Comparison of ENCODE assay signal across 8 cellular contexts in the genomic region with DNA sequence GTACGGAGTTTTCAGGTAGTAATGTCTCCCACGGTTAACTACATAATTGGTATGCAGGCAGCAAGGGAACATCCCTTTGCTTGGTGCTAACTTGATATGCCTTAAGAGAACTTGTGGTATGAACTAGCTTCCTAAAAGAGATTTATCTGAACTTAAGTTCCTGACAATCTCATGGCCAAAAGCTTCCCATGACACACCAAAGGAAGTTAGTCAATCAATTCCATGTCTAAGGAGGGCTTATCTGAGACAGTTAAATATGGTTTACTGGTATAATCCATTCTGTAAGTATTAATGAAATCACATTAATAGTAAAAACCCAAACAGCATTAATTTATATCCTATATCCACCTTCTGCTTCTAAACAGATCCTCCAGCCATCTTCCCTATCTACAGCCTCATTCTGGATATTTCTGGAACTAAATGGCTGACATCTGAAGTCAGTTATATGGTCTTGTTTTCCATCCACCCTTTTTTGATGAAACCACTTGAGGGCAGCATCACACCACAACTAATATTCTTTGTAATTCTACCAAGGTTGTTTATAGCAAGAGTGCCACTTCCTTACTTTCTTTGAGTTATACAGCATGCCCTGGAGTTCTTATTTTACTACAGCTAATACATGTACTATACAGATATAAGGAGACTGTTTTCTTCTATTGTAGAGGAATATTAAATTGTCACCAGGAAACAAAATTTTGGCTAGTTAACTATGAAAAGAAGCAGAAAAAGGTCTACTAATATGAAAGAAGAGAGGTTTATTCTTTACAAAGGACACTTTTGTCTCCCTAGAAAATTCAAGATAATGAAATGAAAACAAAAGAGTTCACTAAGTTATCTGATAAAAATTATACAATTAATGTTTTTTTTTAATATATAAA. TPM values are rescaled to one million over a fixed set of nuclear protein-coding genes. Genes with fewer than 3 reads are reported as not detected.
DNase-seq lines count a peak whose midpoint lies in the region; ATAC-seq and TF ChIP-seq lines count a peak whose summit lies in the region.

No MANE protein-coding gene starts in this region.

- H3K36me3 Mint-ChIP-seq in activated CD4-positive, alpha-beta T cell treated with anti-CD3 and anti-CD28 coated beads, Interleukin-2, amount 10 ng/mL, durations not matched to agents 7 days and 5 days (ENCODE audit: low read depth) = no peaks in the 10 kb centered on the region
- H3K36me3 Mint-ChIP-seq in neural progenitor cell = no peaks in the 10 kb centered on the region

- intact Hi-C loops in vagina (cut with DNase I) = loop anchor here (5.0 kb wide), 1 partner anchor 317 kb away; no protein-coding TSS in a partner anchor

- H2AFZ ChIP-seq in neural progenitor cell (replicated peaks) = no peak overlapping the region

- H3K27ac Mint-ChIP-seq in activated CD4-positive, alpha-beta T cell treated with anti-CD3 and anti-CD28 coated beads, Interleukin-2, amount 10 ng/mL, durations not matched to agents 7 days and 5 days = no peak overlapping the region
- H3K27ac Mint-ChIP-seq in neural progenitor cell = no peak overlapping the region

- CTCF ChIA-PET in activated CD4-positive, alpha-beta T cell treated with anti-CD3 and anti-CD28 coated beads, Interleukin-2, amount 10 ng/mL, durations not matched to agents 7 days and 5 days (lab: Charles Lee) = interaction anchor here (0.8 to 2.2 kb wide), 5 partner anchors 9 to 338 kb away, joined by 3 to 6 read pairs (median 4); no protein-coding TSS in a partner anchor

- H3K4me3 ChIP-seq in GM06990 (replicated peaks; ENCODE audit: low read depth, low read length) = no peak overlapping the region
- no peak overlapping the region for H3K4me3 ChIP-seq in fibroblast of mammary gland (ENCODE audit: control insufficient read depth, low read depth, low read length)
- H3K4me3 ChIP-seq in neural progenitor cell = no peak overlapping the region
- no peak overlapping the region for H3K4me3 ChIP-seq in vagina

- no peaks in the 10 kb centered on the region for H3K9me3 Mint-ChIP-seq in activated CD4-positive, alpha-beta T cell treated with anti-CD3 and anti-CD28 coated beads, Interleukin-2, amount 10 ng/mL, durations not matched to agents 7 days and 5 days
- H3K9me3 Mint-ChIP-seq in neural progenitor cell = no peaks in the 10 kb centered on the region

- POLR2A ChIA-PET in activated CD4-positive, alpha-beta T cell treated with anti-CD3 and anti-CD28 coated beads, Interleukin-2, amount 10 ng/mL, durations not matched to agents 7 days and 5 days (lab: Charles Lee) = interaction anchor here (0.6 kb wide), 1 partner anchor 162 kb away, joined by 3 read pairs; no protein-coding TSS in a partner anchor

- H3K36me3 ChIP-seq in GM06990 (ENCODE audit: control insufficient read depth, insufficient read depth, low read length) (no peaks in the 10 kb centered on the region), neural progenitor cell (no peaks in the 10 kb centered on the region), vagina (no peaks in the 10 kb centered on the region)

- H3K9me3 ChIP-seq in neural progenitor cell (ENCODE audit: low read depth) (no peaks in the 10 kb centered on the region), vagina (no peaks in the 10 kb centered on the region)

- TF ChIP-seq CTCF in 22Rv1 (IDR thresholded peaks at IDR 0.05) = peak; percentile 73
- peak; percentile 51 for TF ChIP-seq CTCF in GM06990 (IDR thresholded peaks at IDR 0.05; ENCODE audit: insufficient read depth, low read length, poor library complexity, severe bottlenecking)
- peak; percentile 64 for TF ChIP-seq CTCF in fibroblast of mammary gland (conservative IDR thresholded peaks at IDR 0.05; ENCODE audit: control insufficient read depth, insufficient read depth, low read depth, low read length)
- peak; percentile 75 for TF ChIP-seq CTCF in neural progenitor cell (IDR thresholded peaks at IDR 0.05)
- peak; percentile 42 to 84 (median 47) for TF ChIP-seq CTCF in vagina (IDR thresholded peaks at IDR 0.05)

- no peaks in the 10 kb centered on the region for H3K4me1 ChIP-seq in neural progenitor cell
- H3K4me1 ChIP-seq in vagina = no peaks in the 10 kb centered on the region

- H3K4me3 Mint-ChIP-seq in activated CD4-positive, alpha-beta T cell treated with anti-CD3 and anti-CD28 coated beads, Interleukin-2, amount 10 ng/mL, durations not matched to agents 7 days and 5 days = no peak overlapping the region
- H3K4me3 Mint-ChIP-seq in neural progenitor cell = no peak overlapping the region

- no peak for TF ChIP-seq POLR2A in vagina (IDR thresholded peaks at IDR 0.05)

- peaks cover 4% of the 10 kb centered on the region for H3F3A ChIP-seq in neural progenitor cell (ENCODE audit: low read depth)

- no peak overlapping the region for H3K27ac ChIP-seq in 22Rv1
- H3K27ac ChIP-seq in neural progenitor cell = no peak overlapping the region
- H3K27ac ChIP-seq in vagina = peak overlapping the region; percentile 41

- H4K20me1 ChIP-seq in neural progenitor cell (ENCODE audit: low read depth) = no peaks in the 10 kb centered on the region

- peak; percentile 77 for ATAC-seq in HG03342 (IDR thresholded peaks at IDR 0.05; ENCODE audit: unreplicated experiment)

- peak; percentile 54 for DNase-seq in GM06990 (ENCODE audit: extremely low read depth, insufficient read length)
- peak; percentile 93 for DNase-seq in NCI-H510A treated with DMSO at 0.1 percent for 48 hours (lab: John Stamatoyannopoulos, UW)
- peak; percentile 72 for DNase-seq in activated CD4-positive, alpha-beta T cell treated with anti-CD3 and anti-CD28 coated beads, Interleukin-2, amount 10 ng/mL, durations not matched to agents 7 days and 5 days
- DNase-seq in fibroblast of mammary gland (ENCODE audit: low read depth) = peak; percentile 88
- peak; percentile 60 for DNase-seq in neural progenitor cell (ENCODE audit: low spot score)
- DNase-seq in vagina (ENCODE audit: extremely low spot score in 2 of 2) = no peak

- H3K27me3 ChIP-seq in GM06990 (replicated peaks; ENCODE audit: control insufficient read depth, insufficient read depth, low read length) (no peaks in the 10 kb centered on the region), neural progenitor cell (no peaks in the 10 kb centered on the region), vagina (no peaks in the 10 kb centered on the region)

- H3K79me2 ChIP-seq in neural progenitor cell (ENCODE audit: low read depth) = no peaks in the 10 kb centered on the region

- H3K9ac ChIP-seq in neural progenitor cell = no peak overlapping the region

- H3K4me2 ChIP-seq in neural progenitor cell = no peak overlapping the region

- peaks cover 3% of the 10 kb centered on the region for H3K4me1 Mint-ChIP-seq in activated CD4-positive, alpha-beta T cell treated with anti-CD3 and anti-CD28 coated beads, Interleukin-2, amount 10 ng/mL, durations not matched to agents 7 days and 5 days
- H3K4me1 Mint-ChIP-seq in neural progenitor cell = no peaks in the 10 kb centered on the region

- peaks cover 4% of the 10 kb centered on the region for H3K27me3 Mint-ChIP-seq in activated CD4-positive, alpha-beta T cell treated with anti-CD3 and anti-CD28 coated beads, Interleukin-2, amount 10 ng/mL, durations not matched to agents 7 days and 5 days
- no peaks in the 10 kb centered on the region for H3K27me3 Mint-ChIP-seq in neural progenitor cell (ENCODE audit: insufficient read depth, low read depth)

RNA-seq across cellular contexts. Expression of a gene that starts 34.7 kb away (rescaled TPM):
- total RNA-seq in activated CD4-positive, alpha-beta T cell treated with anti-CD3 and anti-CD28 coated beads, Interleukin-2, amount 10 ng/mL, durations not matched to agents 7 days and 5 days = not detected
- total RNA-seq in neural progenitor cell (ENCODE audit: low replicate concordance) (not detected in 2 replicates), vagina (0.25 TPM)

Comparison
In these comparisons a context has a peak if more than half of its experiments do, and no peak if none do; other contexts are left out.
1. DNase-seq: peak in GM06990 (single experiment), NCI-H510A treated with DMSO at 0.1 percent for 48 hours (single experiment), activated CD4-positive, alpha-beta T cell treated with anti-CD3 and anti-CD28 coated beads, Interleukin-2, amount 10 ng/mL, durations not matched to agents 7 days and 5 days (single experiment), fibroblast of mammary gland (single experiment) and neural progenitor cell (single experiment); none in vagina (0 of 2).
2. Peak in every context shown above with its lines, with median percentiles within 50 percentile points of each other: CTCF ChIP-seq.